Comparison of ENCODE assay signal across 18 cellular contexts in the genomic region with DNA sequence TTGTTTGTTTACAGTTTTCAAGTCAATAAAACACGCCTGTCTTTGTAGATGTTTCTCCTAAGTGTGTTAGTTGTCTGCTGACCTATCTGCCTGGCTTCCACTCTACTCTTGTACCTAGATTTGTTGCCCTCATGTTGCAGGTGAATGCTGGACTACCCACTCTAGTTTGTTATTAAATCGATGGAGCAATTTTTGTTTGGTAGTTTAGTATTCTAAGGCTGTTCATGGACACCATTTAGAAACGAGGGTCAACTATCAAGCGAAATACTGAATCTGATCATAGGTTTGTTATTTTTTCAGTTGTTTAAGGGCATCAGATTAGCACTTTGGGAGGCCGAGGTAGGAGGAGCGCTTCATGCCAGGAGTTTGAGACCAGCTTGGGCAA.
"Had no signal": no experiment of that assay in that cellular context is flagged by ENCODE, and none has a peak within 500 bp of the region (broad histone marks: within the 10 kb centered on the region; RNA-seq: fewer than 3 reads in every experiment).

No MANE protein-coding gene starts in this region.

- H3K27me3 ChIP-seq: ascending aorta, sigmoid colon had no signal

- H3K9me3 Mint-ChIP-seq: activated naive CD8-positive, alpha-beta T cell treated with anti-CD3 and anti-CD28 coated beads for 36 hours; activated T-cell treated with anti-CD3 and anti-CD28 coated beads, Interleukin-2, amount 50 U/mL, for 24 hours; memory B cell; nephron progenitor cell; T-helper 2 cell treated with Interferon-gamma antibody and Interleukin-4, amounts not matched to agents 5 μg/mL and 100 μg/mL, for 36 hours had no signal

- H3K36me3 Mint-ChIP-seq: activated naive CD8-positive, alpha-beta T cell treated with anti-CD3 and anti-CD28 coated beads for 36 hours; memory B cell had no signal

- H3K4me3 ChIP-seq: ascending aorta, psoas muscle, sigmoid colon had no signal

- H3K27me3 Mint-ChIP-seq: activated naive CD8-positive, alpha-beta T cell treated with anti-CD3 and anti-CD28 coated beads for 36 hours; activated T-cell treated with anti-CD3 and anti-CD28 coated beads, Interleukin-2, amount 50 U/mL, for 24 hours had no signal

- H3K4me3 Mint-ChIP-seq: activated naive CD8-positive, alpha-beta T cell treated with anti-CD3 and anti-CD28 coated beads for 36 hours; activated T-cell treated with anti-CD3 and anti-CD28 coated beads, Interleukin-2, amount 50 U/mL, for 24 hours; memory B cell; nephron progenitor cell; T-helper 2 cell treated with Interferon-gamma antibody and Interleukin-4, amounts not matched to agents 5 μg/mL and 100 μg/mL, for 36 hours had no signal

- H3K36me3 ChIP-seq: ascending aorta, sigmoid colon had no signal

- H3K27ac Mint-ChIP-seq: activated naive CD8-positive, alpha-beta T cell treated with anti-CD3 and anti-CD28 coated beads for 36 hours; activated T-cell treated with anti-CD3 and anti-CD28 coated beads, Interleukin-2, amount 50 U/mL, for 24 hours; memory B cell; nephron progenitor cell; T-helper 2 cell treated with Interferon-gamma antibody and Interleukin-4, amounts not matched to agents 5 μg/mL and 100 μg/mL, for 36 hours had no signal

- H3K27ac ChIP-seq: ascending aorta, epithelial cell of prostate, psoas muscle, sigmoid colon had no signal

- H3K4me1 Mint-ChIP-seq: activated naive CD8-positive, alpha-beta T cell treated with anti-CD3 and anti-CD28 coated beads for 36 hours had no signal

- H3K9me3 ChIP-seq: ascending aorta, psoas muscle, sigmoid colon had no signal

- DNase-seq: activated CD4-positive, alpha-beta T cell treated with anti-CD3 and anti-CD28 coated beads, Interleukin-2, amount 50 U/mL, for 4 hours; activated CD4-positive, CD25-positive, alpha-beta regulatory T cell treated with anti-CD3 and anti-CD28 coated beads, Interleukin-2, amount 50 U/mL, for 72 hours; activated gamma-delta T cell; activated naive CD8-positive, alpha-beta T cell treated with anti-CD3 and anti-CD28 coated beads for 36 hours; activated T-cell treated with anti-CD3 and anti-CD28 coated beads, Interleukin-2, amount 50 U/mL, for 24 hours; central memory CD4-positive, alpha-beta T cell; cortex of kidney; effector memory CD4-positive, alpha-beta T cell; glutamatergic neuron; nephron progenitor cell; sigmoid colon; stimulated activated CD4-positive, alpha-beta T cell treated with anti-CD3 and anti-CD28 coated beads, Interleukin-2, amount 100 ng/mL, for 24 hours; stimulated activated naive CD4-positive, alpha-beta T cell treated with Interleukin-2 at 50 U/mL for 16 hours had no signal
